In genomic region chr19:6519289-6519688, GRCh38 we compare ENCODE assay signal across 12 cellular contexts. TPM values are rescaled to one million over a fixed set of nuclear protein-coding genes. Genes with fewer than 3 reads are reported as not detected.
DNase-seq lines count a peak whose midpoint lies in the region; ATAC-seq and TF ChIP-seq lines count a peak whose summit lies in the region.
"Had no signal": no experiment of that assay in that cellular context is flagged by ENCODE, and none has a peak within 500 bp of the region (broad histone marks: within the 10 kb centered on the region; RNA-seq: fewer than 3 reads in every experiment).

No MANE protein-coding gene starts in this region.

- DNase-seq in stimulated activated naive CD8-positive, alpha-beta T cell treated with anti-CD3 and anti-CD28 coated beads, Interleukin-15, Interleukin-2, amounts not matched to agents 100 U/mL and 50 U/mL, for 24 hours: no peak
- no peak for DNase-seq in T-helper 2 cell treated with Interferon-gamma antibody and Interleukin-4, amounts not matched to agents 5 μg/mL and 100 μg/mL, for 36 hours (ENCODE audit: low spot score)
- peak; percentile 70 for DNase-seq in epithelial cell of proximal tubule (ENCODE audit: low read depth)
- DNase-seq in cerebellar cortex (ENCODE audit: low spot score): no peak
- DNase-seq in CD1c-positive myeloid dendritic cell (ENCODE audit: extremely low spot score): no peak
- DNase-seq in DMS 273 treated with DMSO at 0.1 percent for 48 hours (lab: John Stamatoyannopoulos, UW): no peak
- DNase-seq: dorsolateral prefrontal cortex, NCI-H1694, ovary had no signal

- H3K4me3 Mint-ChIP-seq in stimulated activated naive CD8-positive, alpha-beta T cell treated with anti-CD3 and anti-CD28 coated beads, Interleukin-15, Interleukin-2, amounts not matched to agents 100 ng/mL and 50 ng/mL, for 24 hours: peak overlapping the region; percentile 66
- H3K4me3 Mint-ChIP-seq in T-helper 2 cell treated with Interferon-gamma antibody and Interleukin-4, amounts not matched to agents 5 μg/mL and 100 μg/mL, for 36 hours: peak overlapping the region; percentile 47

- H3K27ac Mint-ChIP-seq in stimulated activated naive CD8-positive, alpha-beta T cell treated with anti-CD3 and anti-CD28 coated beads, Interleukin-15, Interleukin-2, amounts not matched to agents 100 ng/mL and 50 ng/mL, for 24 hours: peak overlapping the region; percentile 92
- peak overlapping the region; percentile 77 for H3K27ac Mint-ChIP-seq in T-helper 2 cell treated with Interferon-gamma antibody and Interleukin-4, amounts not matched to agents 5 μg/mL and 100 μg/mL, for 36 hours

- ATAC-seq in stimulated activated naive CD8-positive, alpha-beta T cell treated with anti-CD3 and anti-CD28 coated beads, Interleukin-15, Interleukin-2, amounts not matched to agents 100 U/mL and 50 U/mL, for 24 hours: no peak
- no peak for ATAC-seq in HG03469 (IDR thresholded peaks at IDR 0.05; ENCODE audit: unreplicated experiment)

- peaks cover 60% of the 10 kb centered on the region for H3K4me1 Mint-ChIP-seq in stimulated activated naive CD8-positive, alpha-beta T cell treated with anti-CD3 and anti-CD28 coated beads, Interleukin-15, Interleukin-2, amounts not matched to agents 100 ng/mL and 50 ng/mL, for 24 hours (ENCODE audit: low read depth)
- H3K4me1 Mint-ChIP-seq in T-helper 2 cell treated with Interferon-gamma antibody and Interleukin-4, amounts not matched to agents 5 μg/mL and 100 μg/mL, for 36 hours (ENCODE audit: low read depth): peaks cover 35% of the 10 kb centered on the region

- no peaks in the 10 kb centered on the region for H3K9me3 Mint-ChIP-seq in stimulated activated naive CD8-positive, alpha-beta T cell treated with anti-CD3 and anti-CD28 coated beads, Interleukin-15, Interleukin-2, amounts not matched to agents 100 ng/mL and 50 ng/mL, for 24 hours
- H3K9me3 Mint-ChIP-seq in T-helper 2 cell treated with Interferon-gamma antibody and Interleukin-4, amounts not matched to agents 5 μg/mL and 100 μg/mL, for 36 hours: no peaks in the 10 kb centered on the region

- TF ChIP-seq CTCF in epithelial cell of proximal tubule (conservative IDR thresholded peaks at IDR 0.05; ENCODE audit: low read depth, low read length): no peak

- no peak overlapping the region for H3K4me3 ChIP-seq in epithelial cell of proximal tubule (ENCODE audit: low read depth, low read length)
- H3K4me3 ChIP-seq: dorsolateral prefrontal cortex, ovary, SJSA1 had no signal

- H3K36me3 Mint-ChIP-seq in stimulated activated naive CD8-positive, alpha-beta T cell treated with anti-CD3 and anti-CD28 coated beads, Interleukin-15, Interleukin-2, amounts not matched to agents 100 ng/mL and 50 ng/mL, for 24 hours (ENCODE audit: low read depth): no peaks in the 10 kb centered on the region
- no peaks in the 10 kb centered on the region for H3K36me3 Mint-ChIP-seq in T-helper 2 cell treated with Interferon-gamma antibody and Interleukin-4, amounts not matched to agents 5 μg/mL and 100 μg/mL, for 36 hours (ENCODE audit: low read depth)

- no peaks in the 10 kb centered on the region for H3K27me3 Mint-ChIP-seq in stimulated activated naive CD8-positive, alpha-beta T cell treated with anti-CD3 and anti-CD28 coated beads, Interleukin-15, Interleukin-2, amounts not matched to agents 100 ng/mL and 50 ng/mL, for 24 hours
- no peaks in the 10 kb centered on the region for H3K27me3 Mint-ChIP-seq in T-helper 2 cell treated with Interferon-gamma antibody and Interleukin-4, amounts not matched to agents 5 μg/mL and 100 μg/mL, for 36 hours (ENCODE audit: low read depth)

RNA-seq across cellular contexts. Expression of gene TNFSF9, which starts 11.5 kb away (rescaled TPM):
- 12.5 and 18.1 TPM in 2 replicates for total RNA-seq in epithelial cell of proximal tubule

RNA-seq across cellular contexts. Expression of gene TUBB4A, which starts 17.2 kb away (rescaled TPM):
- 0.72 and 3.1 TPM in 2 replicates for total RNA-seq in epithelial cell of proximal tubule
- total RNA-seq: SJSA1 had no signal

RNA-seq across cellular contexts. Expression of gene DENND1C, which starts 37.7 kb away (rescaled TPM):
- total RNA-seq in epithelial cell of proximal tubule: 0.94 and 4.4 TPM in 2 replicates
- total RNA-seq: SJSA1 had no signal

RNA-seq across cellular contexts. Expression of gene CRB3, which starts 55.2 kb away (rescaled TPM):
- 58.9 and 63.1 TPM in 2 replicates for total RNA-seq in epithelial cell of proximal tubule
- total RNA-seq: SJSA1 had no signal

RNA-seq across cellular contexts. Expression of gene SLC25A23, which starts 59.7 kb away (rescaled TPM):
- total RNA-seq in epithelial cell of proximal tubule: 34.1 and 53.1 TPM in 2 replicates
